In genomic region chr1:169892176-169892818, GRCh38 we compare ENCODE assay signal across 8 cellular contexts. TPM values are rescaled to one million over a fixed set of nuclear protein-coding genes. Genes with fewer than 3 reads are reported as not detected.
DNase-seq lines count a peak whose midpoint lies in the region; ATAC-seq and TF ChIP-seq lines count a peak whose summit lies in the region.

No MANE protein-coding gene starts in this region.

- H3K4me3 ChIP-seq in BE2C (ENCODE audit: low read depth, low read length) (peak overlapping the region; percentile 83), Karpas-422 (ENCODE audit: low read length) (peak overlapping the region; percentile 78)

- peak overlapping the region; percentile 88 for H3K4me2 ChIP-seq in Karpas-422 (ENCODE audit: low read depth, low read length, poor library complexity, severe bottlenecking)

- no peaks in the 10 kb centered on the region; the same call in 1 of the 2 replicates for H3K4me1 ChIP-seq in BE2C
- H3K4me1 ChIP-seq in Karpas-422 (ENCODE audit: low read length) = peaks cover 26% of the 10 kb centered on the region

- H3K4me3 Mint-ChIP-seq in natural killer cell treated with Interleukin-12 subunit alpha and Interleukin-12 subunit beta and Interleukin-15 and Interleukin-18, amount 100 ng/mL, for 72 hours = peak overlapping the region; percentile 92

- H3K9me2 ChIP-seq in Karpas-422 (replicated peaks; ENCODE audit: insufficient read depth, low read length) = no peaks in the 10 kb centered on the region; the same call in 1 of the 2 replicates

- peaks cover 8% of the 10 kb centered on the region for H3K36me3 Mint-ChIP-seq in natural killer cell treated with Interleukin-12 subunit alpha and Interleukin-12 subunit beta and Interleukin-15 and Interleukin-18, amount 100 ng/mL, for 72 hours

- ATAC-seq in natural killer cell treated with Interleukin-12 subunit alpha and Interleukin-12 subunit beta and Interleukin-15 and Interleukin-18, amount 100 ng/mL, for 72 hours = no peak
- ATAC-seq in HG02642 (IDR thresholded peaks at IDR 0.05; ENCODE audit: poor library complexity, unreplicated experiment) (no peak), HG02571 (IDR thresholded peaks at IDR 0.05; ENCODE audit: unreplicated experiment) (no peak), GM18511 (IDR thresholded peaks at IDR 0.05; ENCODE audit: unreplicated experiment) (no peak)

- peak overlapping the region; percentile 99 for H3K27ac Mint-ChIP-seq in natural killer cell treated with Interleukin-12 subunit alpha and Interleukin-12 subunit beta and Interleukin-15 and Interleukin-18, amount 100 ng/mL, for 72 hours

- no peak overlapping the region for H3K27ac ChIP-seq in Karpas-422 (ENCODE audit: low read length)
- H3K27ac ChIP-seq in cingulate gyrus (ENCODE audit: low read depth, low read length) = peak overlapping the region; percentile 100

- H3K36me3 ChIP-seq in BE2C = peaks cover 3% of the 10 kb centered on the region; the same call in 1 of the 2 replicates
- peaks cover 7% of the 10 kb centered on the region for H3K36me3 ChIP-seq in Karpas-422 (ENCODE audit: insufficient read depth, low read length)

- H3K9me3 ChIP-seq in BE2C = no peaks in the 10 kb centered on the region
- H3K9me3 ChIP-seq in Karpas-422 (ENCODE audit: low read length) = no peaks in the 10 kb centered on the region

- no peaks in the 10 kb centered on the region for H4K20me1 ChIP-seq in Karpas-422 (ENCODE audit: insufficient read depth, low read depth, low read length)

- TF ChIP-seq CTCF in BE2C (IDR thresholded peaks at IDR 0.05; ENCODE audit: low read depth, low read length) = no peak

- peaks cover 56% of the 10 kb centered on the region for H3K79me2 ChIP-seq in Karpas-422 (ENCODE audit: low read length)

- H3K27me3 ChIP-seq in BE2C (no peaks in the 10 kb centered on the region), Karpas-422 (ENCODE audit: low read length) (no peaks in the 10 kb centered on the region)

- H3K9ac ChIP-seq in Karpas-422 (ENCODE audit: low read length) = peak overlapping the region; percentile 91

- H3K4me1 Mint-ChIP-seq in natural killer cell treated with Interleukin-12 subunit alpha and Interleukin-12 subunit beta and Interleukin-15 and Interleukin-18, amount 100 ng/mL, for 72 hours (ENCODE audit: low read depth in 2 of 2) = peaks cover 49 to 62% of the 10 kb centered on the region in 2 donors

- H3K27me3 Mint-ChIP-seq in natural killer cell treated with Interleukin-12 subunit alpha and Interleukin-12 subunit beta and Interleukin-15 and Interleukin-18, amount 100 ng/mL, for 72 hours = no peaks in the 10 kb centered on the region

- DNase-seq in BE2C (no peak), Karpas-422 (peak; percentile 50), NCI-H187 treated with DMSO at 0.1 percent for 48 hours (lab: John Stamatoyannopoulos, UW) (no peak)
- no peak for DNase-seq in natural killer cell treated with Interleukin-12 subunit alpha and Interleukin-12 subunit beta and Interleukin-15 and Interleukin-18, amount 100 ng/mL, for 72 hours (ENCODE audit: low spot score)

- H3K9me3 Mint-ChIP-seq in natural killer cell treated with Interleukin-12 subunit alpha and Interleukin-12 subunit beta and Interleukin-15 and Interleukin-18, amount 100 ng/mL, for 72 hours = peaks cover 3% of the 10 kb centered on the region

- no peak overlapping the region for H2AFZ ChIP-seq in Karpas-422 (ENCODE audit: low read length)

RNA-seq across cellular contexts. Expression of gene SCYL3, which starts 1.4 kb away (rescaled TPM):
- polyA plus RNA-seq in BE2C (2012; ENCODE audit: insufficient read depth, insufficient read length, low read depth) = 5.5 TPM
- 9.4 and 10.2 TPM in 2 replicates for total RNA-seq in Karpas-422 (2014; rRNA removed; shearing (Covaris generic); ENCODE audit: low replicate concordance)
- 10 to 100 TPM; 14.2 to 16.3 TPM for total RNA-seq in natural killer cell treated with Interleukin-12 subunit alpha and Interleukin-12 subunit beta and Interleukin-15 and Interleukin-18, amount 100 ng/mL, for 72 hours
